Comparison of ENCODE assay signal across 9 cellular contexts in the genomic region with DNA sequence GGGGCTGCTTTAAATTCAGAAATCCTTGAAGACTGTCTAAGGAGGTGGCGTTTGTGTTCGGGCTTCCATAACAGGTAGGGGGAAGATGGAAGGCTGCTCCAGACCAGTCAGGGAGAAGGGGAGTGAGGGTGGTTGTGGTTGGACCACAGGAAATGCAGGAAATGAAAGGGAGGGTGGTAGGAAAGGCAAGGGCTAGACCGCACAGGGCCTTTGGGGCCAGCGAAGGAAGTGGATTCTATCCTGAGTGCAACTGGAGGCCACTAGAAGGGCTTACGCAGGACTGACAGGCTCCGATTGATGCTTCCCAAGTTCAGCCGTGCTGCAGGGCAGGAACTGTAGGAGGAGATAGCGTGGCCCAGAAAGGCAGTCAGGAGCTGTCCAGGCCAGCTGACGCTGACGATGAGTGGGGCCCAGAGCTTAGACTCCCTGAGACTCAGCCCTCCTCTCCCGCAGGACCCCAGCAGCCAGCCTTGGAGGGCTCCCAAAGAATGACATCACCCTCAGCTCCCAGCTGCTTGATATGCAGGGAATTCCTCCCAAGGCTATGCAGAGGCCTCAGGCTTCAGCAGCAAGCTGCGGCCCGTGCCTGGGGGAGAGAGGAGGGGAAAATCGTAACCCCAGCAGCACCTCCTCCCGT. TPM values are rescaled to one million over a fixed set of nuclear protein-coding genes. Genes with fewer than 3 reads are reported as not detected.
DNase-seq lines count a peak whose midpoint lies in the region; ATAC-seq and TF ChIP-seq lines count a peak whose summit lies in the region.
"Had no signal": no experiment of that assay in that cellular context is flagged by ENCODE, and none has a peak within 500 bp of the region (broad histone marks: within the 10 kb centered on the region; RNA-seq: fewer than 3 reads in every experiment).

No MANE protein-coding gene starts in this region.

- H2AK9ac ChIP-seq in IMR-90 (replicated peaks; ENCODE audit: low read depth, low read length, poor library complexity) = no peak overlapping the region

- no peaks in the 10 kb centered on the region for H4K20me1 ChIP-seq in IMR-90 (ENCODE audit: insufficient read depth, low read length)

- TF ChIP-seq POLR2A in IMR-90 (IDR thresholded peaks at IDR 0.05; ENCODE audit: low read depth, low read length) = no peak

- no TSS peak for BruUV-seq in IMR-90 (replicated peaks; lab: Mats Ljungman, UMichigan)

- WGBS in IMR-90 (ENCODE audit: extremely low coverage in 2 of 2, insufficient read length in 1 of 2), 2 experiments = no CpG with 5 or more reads among the region's 15 CpGs

- H4K5ac ChIP-seq in IMR-90 (ENCODE audit: low read depth, low read length) = no peak overlapping the region

- H3K14ac ChIP-seq in IMR-90 (replicated peaks; ENCODE audit: low read depth, low read length) = no peak overlapping the region

- H4K91ac ChIP-seq in IMR-90 (ENCODE audit: insufficient read depth, low read depth, low read length) = no peak overlapping the region

- no peak overlapping the region for H2BK20ac ChIP-seq in IMR-90 (ENCODE audit: low read depth, low read length)

- no peaks in the 10 kb centered on the region for H3K9me3 ChIP-seq in IMR-90 (ENCODE audit: control insufficient read depth, insufficient read depth, low read length)

- TF ChIP-seq CTCF in IMR-90 (conservative IDR thresholded peaks at IDR 0.05; ENCODE audit: low read depth, low read length) = no peak

- in situ Hi-C loops in IMR-90 (cut with MboI; ENCODE audit: low sequenced_read_pairs) = no loop called here

- H3K27me3 ChIP-seq in IMR-90 (ENCODE audit: control insufficient read depth, insufficient read depth, low read length) = no peaks in the 10 kb centered on the region; the same call in 1 of the 2 replicates

- DNase-seq in IMR-90 (peak; percentile 88), brain pericyte (ENCODE audit: low read depth, low spot score) (peak; percentile 48), iris pigment epithelial cell (ENCODE audit: low read depth) (peak; percentile 92), stromal cell of bone marrow (ENCODE audit: low read depth) (peak; percentile 51), HT-29 (ENCODE audit: low spot score) (no peak)
- DNase-seq: activated B cell treated with CpG ODN at 0.5 μM for 24 hours had no signal

- CTCF ChIA-PET in IMR-90 (lab: Yijun Ruan, JAX) = no interaction called here

- H3K36me3 ChIP-seq in IMR-90 (ENCODE audit: control insufficient read depth, insufficient read depth, low read length) = no peaks in the 10 kb centered on the region

- H3K4ac ChIP-seq in IMR-90 (ENCODE audit: low read depth, low read length) = no peak overlapping the region

- H2BK120ac ChIP-seq in IMR-90 (ENCODE audit: low read depth, low read length) = no peak overlapping the region

- ATAC-seq in IMR-90 (ENCODE audit: low read depth) (peak; percentile 96), GM21367 (IDR thresholded peaks at IDR 0.05; ENCODE audit: unreplicated experiment) (no peak), GM18858 (IDR thresholded peaks at IDR 0.05; ENCODE audit: unreplicated experiment) (no peak), HG02970 (IDR thresholded peaks at IDR 0.05; ENCODE audit: low FRiP score, unreplicated experiment) (no peak)

- dilution Hi-C loops in IMR-90 (cut with HindIII; ENCODE audit: low sequenced_read_pairs, unreplicated experiment) = no loop called here

- no peak for TF ChIP-seq RAD21 in IMR-90 (IDR thresholded peaks at IDR 0.05; ENCODE audit: low read length)

- no peak overlapping the region for H2AK5ac ChIP-seq in IMR-90 (ENCODE audit: low read depth, low read length)

- H3K4me3 ChIP-seq in IMR-90 (ENCODE audit: insufficient read depth, low read depth, low read length) = no peak overlapping the region

- no peak overlapping the region for H2BK5ac ChIP-seq in IMR-90 (ENCODE audit: low read depth, low read length, poor library complexity, severe bottlenecking)

- H2AFZ ChIP-seq in IMR-90 (replicated peaks; ENCODE audit: low read length, poor library complexity) = no peak overlapping the region

- H3K27ac ChIP-seq in IMR-90 (ENCODE audit: insufficient read depth, low read length) = no peak overlapping the region

- H3K9me1 ChIP-seq in IMR-90 (ENCODE audit: insufficient read depth, low read length) = peaks cover 2% of the 10 kb centered on the region; the same call in 1 of the 2 replicates

- no peak overlapping the region for H2BK15ac ChIP-seq in IMR-90 (ENCODE audit: low read depth, low read length)

- no peak overlapping the region for H3K9ac ChIP-seq in IMR-90 (ENCODE audit: low read depth, low read length)

- H3K79me1 ChIP-seq in IMR-90 (ENCODE audit: low read depth in 1 of 2, low read length in 2 of 2) = no peaks in the 10 kb centered on the region

- H3K23ac ChIP-seq in IMR-90 (ENCODE audit: low read depth, low read length) = no peak overlapping the region

- H4K8ac ChIP-seq in IMR-90 (ENCODE audit: low read depth in 2 of 2, low read length in 2 of 2) = no peak overlapping the region

- no peak overlapping the region; the same call in 1 of the 2 replicates for H3K4me2 ChIP-seq in IMR-90 (ENCODE audit: low read depth, low read length)

- POLR2A ChIA-PET in IMR-90 (lab: Charles Lee; ENCODE audit: unreplicated experiment) = no interaction called here

- no peak overlapping the region for H3K18ac ChIP-seq in IMR-90 (ENCODE audit: low read depth, low read length)

- peaks cover 2% of the 10 kb centered on the region; the same call in 1 of the 2 replicates for H3K4me1 ChIP-seq in IMR-90 (ENCODE audit: control insufficient read depth, insufficient read depth, low read length)

- intact Hi-C loops in IMR-90 (cut with micrococcal nuclease) = loop anchor here (5.0 kb wide), 1 partner anchor 60 kb away; no protein-coding TSS in a partner anchor

- H3K56ac ChIP-seq in IMR-90 (ENCODE audit: extremely low read depth, insufficient read depth, low read length) = no peak overlapping the region

TF ChIP-seq in IMR-90, 13 proteins besides CTCF, POLR2A, EP300 and RAD21:
- peak; percentile 90 for TF ChIP-seq BHLHE40 (IDR thresholded peaks at IDR 0.05; ENCODE audit: low read depth, low read length)
- no peak for TF ChIP-seq NFE2L2 (IDR thresholded peaks at IDR 0.05; ENCODE audit: low read depth, low read length)
- TF ChIP-seq FOS (IDR thresholded peaks at IDR 0.05; ENCODE audit: low read depth, low read length) = no peak
TF ChIP-seq in IMR-90: peak in this region for 1.

RNA-seq across cellular contexts. Expression of a gene that starts 48.8 kb away (rescaled TPM):
- total RNA-seq in IMR-90 (2012; rRNA removed) = not detected in 2 replicates
- polyA plus RNA-seq in IMR-90 (2012; rRNA removed) = not detected in 2 replicates
- polyA plus RNA-seq in IMR-90 (2012; cell fraction: cytosol; rRNA removed) = not detected in 2 replicates
- polyA plus RNA-seq in IMR-90 (2012; cell fraction: nucleus; rRNA removed; ENCODE audit: low replicate concordance) = not detected in 2 replicates
- not detected in 2 replicates for total RNA-seq in HT-29 (2014; rRNA removed; shearing (Covaris generic))
- total RNA-seq: activated B cell treated with CpG ODN at 0.5 μM for 24 hours had no signal
